Comparison of ENCODE assay signal across 23 cellular contexts in the genomic region with DNA sequence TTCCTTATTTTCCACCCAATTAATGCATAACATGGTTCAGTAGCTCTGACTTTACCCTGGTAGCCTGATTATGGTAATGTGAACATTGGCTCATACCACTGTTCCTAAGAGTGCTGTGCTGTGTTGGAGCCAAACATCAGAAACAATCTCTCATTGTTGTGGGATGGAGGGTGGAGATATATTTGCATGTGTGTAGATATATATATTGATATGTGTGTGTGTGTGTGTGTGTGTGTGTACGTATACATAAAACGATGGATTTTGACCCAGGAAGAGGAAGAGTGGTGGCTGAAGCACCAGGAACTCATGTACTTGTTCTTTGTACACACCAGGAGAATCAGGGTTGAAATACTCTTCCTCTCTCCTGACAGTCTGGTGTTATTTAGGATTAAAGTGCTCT.
"Had no signal": no experiment of that assay in that cellular context is flagged by ENCODE, and none has a peak within 500 bp of the region (broad histone marks: within the 10 kb centered on the region; RNA-seq: fewer than 3 reads in every experiment).

No MANE protein-coding gene starts in this region.

- H3K9me3 ChIP-seq: esophagus squamous epithelium, heart right ventricle, psoas muscle, right lobe of liver, stomach, thyroid gland, vagina had no signal

- DNase-seq: dermis blood vessel endothelial cell; effector memory CD8-positive, alpha-beta T cell; erythroblast; esophagus squamous epithelium; foreskin melanocyte; glutamatergic neuron; heart right ventricle; hippocampal formation; naive B cell; psoas muscle; right lobe of liver; stimulated activated CD4-positive, alpha-beta T cell treated with anti-CD3 and anti-CD28 coated beads, Interleukin-12 subunit alpha, Interleukin-12 subunit beta, amount 100 ng/mL, for 4 hours; stimulated activated CD4-positive, alpha-beta T cell treated with anti-CD3 and anti-CD28 coated beads, Interleukin-1b, Interleukin-23, amount 100 ng/mL, for 48 hours; stimulated activated CD4-positive, alpha-beta T cell treated with anti-CD3 and anti-CD28 coated beads, Interleukin-4, amount 100 ng/mL, for 1 hour; stimulated activated CD8-positive, alpha-beta memory T cell treated with anti-CD3 and anti-CD28 coated beads, Interleukin-4, amount 100 ng/mL, for 48 hours; stimulated activated naive CD4-positive, alpha-beta T cell treated with Interleukin-2 at 50 U/mL for 16 hours; stomach; thyroid gland; trophoblast cell had no signal

- H3K27ac ChIP-seq: coronary artery, esophagus squamous epithelium, heart right ventricle, psoas muscle, right lobe of liver, stomach, thyroid gland, vagina had no signal

- H3K4me1 ChIP-seq: esophagus squamous epithelium, heart right ventricle, psoas muscle, right lobe of liver, stomach, thyroid gland, vagina had no signal

- H3K36me3 ChIP-seq: esophagus squamous epithelium, heart right ventricle, right lobe of liver, stomach, thyroid gland, vagina had no signal

- H3K27me3 ChIP-seq: esophagus squamous epithelium, heart right ventricle, right lobe of liver, stomach, thyroid gland, vagina had no signal

- H3K4me3 ChIP-seq: coronary artery, esophagus squamous epithelium, heart right ventricle, lung, psoas muscle, right lobe of liver, smooth muscle cell, stomach, thyroid gland, vagina had no signal
